18 cellular contexts compared by ENCODE assay signal in genomic region chr20:17928633-17929311, GRCh38. TPM values are rescaled to one million over a fixed set of nuclear protein-coding genes. Genes with fewer than 3 reads are reported as not detected.
DNase-seq lines count a peak whose midpoint lies in the region; ATAC-seq and TF ChIP-seq lines count a peak whose summit lies in the region.
"Had no signal": no experiment of that assay in that cellular context is flagged by ENCODE, and none has a peak within 500 bp of the region (broad histone marks: within the 10 kb centered on the region; RNA-seq: fewer than 3 reads in every experiment).

No MANE protein-coding gene starts in this region.

- no peaks in the 10 kb centered on the region for H3K9me3 ChIP-seq in OCI-LY7 (ENCODE audit: low read length)
- H3K9me3 ChIP-seq: vagina had no signal

- H4K20me1 ChIP-seq in OCI-LY7 (ENCODE audit: insufficient read depth, low read length), result 0 out of 2 replicates have a peak, but pooled peaks cover 7% of the 10 kb centered on the region

- POLR2A ChIA-PET in OCI-LY7 (lab: Charles Lee), result no interaction called here

- H3K36me3 Mint-ChIP-seq in activated T-cell treated with anti-CD3 and anti-CD28 coated beads, Interleukin-2, amount 50 U/mL, for 72 hours (ENCODE audit: insufficient read depth in 2 of 2), result peaks cover 0 to 3% of the 10 kb centered on the region in 2 donors
- H3K36me3 Mint-ChIP-seq: CD14-positive monocyte had no signal

- H3K9me2 ChIP-seq in OCI-LY7 (ENCODE audit: insufficient read depth, low read length), result no peaks in the 10 kb centered on the region

- H3K4me1 ChIP-seq in foreskin keratinocyte (no peaks in the 10 kb centered on the region), OCI-LY7 (ENCODE audit: insufficient read depth, low read length, poor library complexity, severe bottlenecking) (no peaks in the 10 kb centered on the region)
- H3K4me1 ChIP-seq: vagina had no signal

- TF ChIP-seq CTCF in foreskin keratinocyte (conservative IDR thresholded peaks at IDR 0.05) (no peak), OCI-LY7 (conservative IDR thresholded peaks at IDR 0.05; ENCODE audit: low read length) (no peak)

- H3K27ac Mint-ChIP-seq in activated T-cell treated with anti-CD3 and anti-CD28 coated beads, Interleukin-2, amount 50 U/mL, for 72 hours, result no peak overlapping the region
- H3K27ac Mint-ChIP-seq: activated naive CD4-positive, alpha-beta T cell treated with anti-CD3 and anti-CD28 coated beads for 36 hours; CD14-positive monocyte had no signal

- peaks cover 22% of the 10 kb centered on the region for H3K27me3 ChIP-seq in foreskin keratinocyte
- H3K27me3 ChIP-seq: vagina had no signal

- no peaks in the 10 kb centered on the region for H3K4me1 Mint-ChIP-seq in activated T-cell treated with anti-CD3 and anti-CD28 coated beads, Interleukin-2, amount 50 U/mL, for 72 hours (ENCODE audit: low read depth)
- H3K4me1 Mint-ChIP-seq: CD14-positive monocyte had no signal

- H3K4me2 ChIP-seq in OCI-LY7 (ENCODE audit: low read length), result no peak overlapping the region

- CTCF ChIA-PET in OCI-LY7 (lab: Charles Lee; ENCODE audit: unreplicated experiment), result no interaction called here

- no peaks in the 10 kb centered on the region for H3K36me3 ChIP-seq in OCI-LY7 (ENCODE audit: insufficient read depth, low read length)
- H3K36me3 ChIP-seq: vagina had no signal

- H3K4me3 ChIP-seq in OCI-LY7 (ENCODE audit: low read depth, low read length, poor library complexity, severe bottlenecking), result no peak overlapping the region
- H3K4me3 ChIP-seq: vagina had no signal

- ATAC-seq in foreskin keratinocyte (peak; percentile 23), sciatic nerve (peak; percentile 26)
- ATAC-seq in activated T-cell treated with anti-CD3 and anti-CD28 coated beads, Interleukin-2, amount 50 U/mL, for 72 hours (replicated peaks in 1 of 2), result no peak

- peaks cover 0 to 2% of the 10 kb centered on the region in 2 donors for H3K9me3 Mint-ChIP-seq in activated T-cell treated with anti-CD3 and anti-CD28 coated beads, Interleukin-2, amount 50 U/mL, for 72 hours

- no peaks in the 10 kb centered on the region for H3K79me2 ChIP-seq in OCI-LY7 (ENCODE audit: insufficient read depth, low read depth, low read length)

- peak; percentile 84 for DNase-seq in DMS53 treated with DMSO at 0.1 percent for 48 hours (lab: John Stamatoyannopoulos, UW; ENCODE audit: unreplicated experiment)
- DNase-seq in NCI-H2029 (lab: John Stamatoyannopoulos, UW), result peak; percentile 46
- DNase-seq in foreskin keratinocyte, result no peak
- DNase-seq in sciatic nerve (ENCODE audit: low spot score), result no peak
- no peak for DNase-seq in activated T-cell treated with anti-CD3 and anti-CD28 coated beads, Interleukin-2, amount 50 U/mL, for 72 hours
- DNase-seq in NCI-H1048 (lab: John Stamatoyannopoulos, UW), result no peak
- no peak for DNase-seq in OCI-LY7 (ENCODE audit: low spot score)
- DNase-seq in GF-D8 (lab: John Stamatoyannopoulos, UW), result no peak
- DNase-seq: activated naive CD4-positive, alpha-beta T cell treated with anti-CD3 and anti-CD28 coated beads for 36 hours; foreskin fibroblast; GDM1; GOT3; KG1; NCI-H2081 treated with DMSO at 0.1 percent for 48 hours; stimulated activated CD4-positive, alpha-beta T cell treated with anti-CD3 and anti-CD28 coated beads, Interleukin-2, amount 100 ng/mL, for 24 hours had no signal

- no peak overlapping the region for H3K4me3 Mint-ChIP-seq in activated T-cell treated with anti-CD3 and anti-CD28 coated beads, Interleukin-2, amount 50 U/mL, for 72 hours
- H3K4me3 Mint-ChIP-seq: activated naive CD4-positive, alpha-beta T cell treated with anti-CD3 and anti-CD28 coated beads for 36 hours; brain; CD14-positive monocyte had no signal

- H3K27ac ChIP-seq in foreskin keratinocyte, result no peak overlapping the region
- no peak overlapping the region for H3K27ac ChIP-seq in OCI-LY7 (ENCODE audit: low read depth, low read length, poor library complexity, severe bottlenecking)
- H3K27ac ChIP-seq: vagina had no signal

- H2AFZ ChIP-seq in OCI-LY7 (ENCODE audit: low read length), result no peak overlapping the region

- BruUV-seq in OCI-LY7 (replicated peaks; lab: Mats Ljungman, UMichigan), result no TSS peak

- intact Hi-C loops in sciatic nerve (cut with DNase I), result no loop called here
- intact Hi-C loops in OCI-LY7 (cut with micrococcal nuclease; ENCODE audit: unreplicated experiment), result no loop called here

- H3K27me3 Mint-ChIP-seq in activated T-cell treated with anti-CD3 and anti-CD28 coated beads, Interleukin-2, amount 50 U/mL, for 72 hours (ENCODE audit: low read depth), result peaks cover 17% of the 10 kb centered on the region
- H3K27me3 Mint-ChIP-seq: brain had no signal

RNA-seq across cellular contexts. Expression of gene SNX5, which starts 39.8 kb away (rescaled TPM):
- total RNA-seq in foreskin keratinocyte, result 145 and 154 TPM in 2 replicates
- 104 and 126 TPM in 2 replicates for polyA plus RNA-seq in foreskin keratinocyte
- total RNA-seq in sciatic nerve, result 85.3 TPM
- total RNA-seq in activated T-cell treated with anti-CD3 and anti-CD28 coated beads, Interleukin-2, amount 50 U/mL, for 72 hours, result 100 to 1,000 TPM; 207 to 208 TPM
- total RNA-seq in OCI-LY7 (2014; rRNA removed; shearing (Covaris generic)), result 183 and 204 TPM in 2 replicates
- 263 and 274 TPM in 2 replicates for total RNA-seq in OCI-LY7 (2022)

RNA-seq across cellular contexts. Expression of gene MGME1, which starts 40.0 kb away (rescaled TPM):
- total RNA-seq in foreskin keratinocyte (29.3 and 30.6 TPM in 2 replicates), sciatic nerve (8.7 TPM), OCI-LY7 (2022) (75.6 and 80.1 TPM in 2 replicates)
- 25.3 and 28.8 TPM in 2 replicates for polyA plus RNA-seq in foreskin keratinocyte
- total RNA-seq in activated T-cell treated with anti-CD3 and anti-CD28 coated beads, Interleukin-2, amount 50 U/mL, for 72 hours, result 10 to 100 TPM; 41.1 to 47.0 TPM
- 46.6 and 47.8 TPM in 2 replicates for total RNA-seq in OCI-LY7 (2014; rRNA removed; shearing (Covaris generic))

Comparison
In these comparisons a context has a peak if more than half of its experiments do, and no peak if none do; other contexts are left out.
1. DNase-seq: peak in DMS53 treated with DMSO at 0.1 percent for 48 hours (single experiment) and NCI-H2029 (single experiment); none in foreskin keratinocyte (0 of 2), sciatic nerve (single experiment), activated T-cell treated with anti-CD3 and anti-CD28 coated beads, Interleukin-2, amount 50 U/mL, for 72 hours (0 of 2), NCI-H1048 (single experiment), OCI-LY7 (single experiment) and GF-D8 (single experiment).
2. ATAC-seq: peak in foreskin keratinocyte (single experiment) and sciatic nerve (single experiment); none in activated T-cell treated with anti-CD3 and anti-CD28 coated beads, Interleukin-2, amount 50 U/mL, for 72 hours (0 of 2).